ENCODE assay signal across 8 cellular contexts in genomic region chr16:68022728-68023537, GRCh38. TPM values are rescaled to one million over a fixed set of nuclear protein-coding genes. Genes with fewer than 3 reads are reported as not detected.
DNase-seq lines count a peak whose midpoint lies in the region; ATAC-seq and TF ChIP-seq lines count a peak whose summit lies in the region.

DDX28 (minus strand) TSS chr16:68023232; CDS start chr16:68023202, 30 bp downstream.
DUS2 (plus strand) TSS chr16:68023284; CDS start chr16:68038024, 14,740 bp downstream.

- no peaks in the 10 kb centered on the region; the same call in 1 of the 2 replicates for H3K27me3 Mint-ChIP-seq in HFFc6 (ENCODE audit: insufficient read depth)
- H3K27me3 Mint-ChIP-seq in glutamatergic neuron (ENCODE audit: unreplicated experiment) = peaks cover 8% of the 10 kb centered on the region

- H3K27ac ChIP-seq in temporal lobe (ENCODE audit: low read depth, low read length) = peak within 1 kb of the TSS; percentile 70

- H3K36me3 ChIP-seq in GM06990 (ENCODE audit: control insufficient read depth, insufficient read depth, low read length) = peaks cover 4% of the 10 kb centered on the region

- peak within 1 kb of the TSS; percentile 96 for H3K27ac Mint-ChIP-seq in HFFc6
- H3K27ac Mint-ChIP-seq in activated naive CD4-positive, alpha-beta T cell treated with anti-CD3 and anti-CD28 coated beads, Interleukin-2, amount 50 U/mL, for 72 hours = peak within 1 kb of the TSS; percentile 91 to 98
- peak within 1 kb of the TSS; percentile 97 for H3K27ac Mint-ChIP-seq in glutamatergic neuron (ENCODE audit: unreplicated experiment)

- H3K4me3 Mint-ChIP-seq in HFFc6 = peak within 1 kb of the TSS; percentile 98
- peak within 1 kb of the TSS; percentile 96 for H3K4me3 Mint-ChIP-seq in glutamatergic neuron (ENCODE audit: unreplicated experiment)

- H3K36me3 Mint-ChIP-seq in HFFc6 (ENCODE audit: low read depth) (peaks cover 21% of the 10 kb centered on the region), glutamatergic neuron (ENCODE audit: unreplicated experiment) (no peaks in the 10 kb centered on the region)
- H3K36me3 Mint-ChIP-seq in activated naive CD4-positive, alpha-beta T cell treated with anti-CD3 and anti-CD28 coated beads, Interleukin-2, amount 50 U/mL, for 72 hours = peaks cover 17 to 26% of the 10 kb centered on the region in 2 donors

- no peaks in the 10 kb centered on the region for H3K27me3 ChIP-seq in GM06990 (replicated peaks; ENCODE audit: control insufficient read depth, insufficient read depth, low read length)

- H3K9me3 Mint-ChIP-seq in HFFc6 (no peaks in the 10 kb centered on the region), glutamatergic neuron (ENCODE audit: unreplicated experiment) (peaks cover 6% of the 10 kb centered on the region)
- no peaks in the 10 kb centered on the region for H3K9me3 Mint-ChIP-seq in activated naive CD4-positive, alpha-beta T cell treated with anti-CD3 and anti-CD28 coated beads, Interleukin-2, amount 50 U/mL, for 72 hours

- peak within 1 kb of the TSS; percentile 90 for H3K4me3 ChIP-seq in GM06990 (replicated peaks; ENCODE audit: low read depth, low read length)

- DNase-seq in GM06990 (ENCODE audit: extremely low read depth, insufficient read length) (peak; percentile 97), HFFc6 (peak; percentile 86), NCI-H1092 (lab: John Stamatoyannopoulos, UW) (peak; percentile 86), SKM-1 treated with dmso at 0.1 percent for 144 hours (lab: John Stamatoyannopoulos, UW; ENCODE audit: unreplicated experiment) (peak; percentile 87), glutamatergic neuron (peak; percentile 95), omental fat pad (ENCODE audit: low spot score) (peak; percentile 93)
- peak; percentile 93 for DNase-seq in activated naive CD4-positive, alpha-beta T cell treated with anti-CD3 and anti-CD28 coated beads, Interleukin-2, amount 50 U/mL, for 72 hours (ENCODE audit: low spot score in 2 of 2)

- TF ChIP-seq CTCF in GM06990 (IDR thresholded peaks at IDR 0.05; ENCODE audit: insufficient read depth, low read length, poor library complexity, severe bottlenecking) (no peak), HFFc6 (IDR thresholded peaks at IDR 0.05) (no peak), glutamatergic neuron (IDR thresholded peaks at IDR 0.05; ENCODE audit: partially characterized antibody, unreplicated experiment) (no peak), omental fat pad (IDR thresholded peaks at IDR 0.05) (no peak)

- ATAC-seq in activated naive CD4-positive, alpha-beta T cell treated with anti-CD3 and anti-CD28 coated beads, Interleukin-2, amount 50 U/mL, for 72 hours = peak; percentile 95
- peak; percentile 93 for ATAC-seq in omental fat pad (ENCODE audit: low FRiP score)

- peaks cover 14% of the 10 kb centered on the region for H3K4me1 Mint-ChIP-seq in HFFc6 (ENCODE audit: low read depth)
- H3K4me1 Mint-ChIP-seq in glutamatergic neuron (ENCODE audit: low read depth, unreplicated experiment) = peaks cover 2% of the 10 kb centered on the region

RNA-seq across cellular contexts. Expression of gene DDX28, which starts in this region (rescaled TPM):
- total RNA-seq in HFFc6 (2021; fragmentation: NEBNext Ultra II Directional; extraction: Animal tissue kit (Norgen Biotek cat#: 25700)) = 1 to 10 TPM; 7.2 to 8.5 (median 8.2) TPM
- 10 to 100 TPM in 1 of 2 donors, 1 to 10 TPM in 1; 7.7 to 15.6 TPM for total RNA-seq in activated naive CD4-positive, alpha-beta T cell treated with anti-CD3 and anti-CD28 coated beads, Interleukin-2, amount 50 U/mL, for 72 hours
- total RNA-seq in glutamatergic neuron (ENCODE audit: unreplicated experiment) (6.7 TPM), omental fat pad (10 to 100 TPM in 1 of 4 donors, 1 to 10 TPM in 3; 6.4 to 13.5 (median 6.8) TPM), temporal lobe (6.4 TPM)

RNA-seq across cellular contexts. Expression of gene DUS2, which starts in this region (rescaled TPM):
- total RNA-seq in HFFc6 (2021; fragmentation: NEBNext Ultra II Directional; extraction: Animal tissue kit (Norgen Biotek cat#: 25700)) = 10 to 100 TPM; 13.3 to 17.4 (median 15.9) TPM
- total RNA-seq in activated naive CD4-positive, alpha-beta T cell treated with anti-CD3 and anti-CD28 coated beads, Interleukin-2, amount 50 U/mL, for 72 hours = 10 to 100 TPM; 21.2 to 35.5 TPM
- total RNA-seq in glutamatergic neuron (ENCODE audit: unreplicated experiment) (21.0 TPM), omental fat pad (10 to 100 TPM in 2 of 4 donors, 1 to 10 TPM in 2; 6.7 to 17.9 (median 10.2) TPM), temporal lobe (8.4 TPM)

Comparison
In these comparisons a context has a peak if more than half of its experiments do, and no peak if none do; other contexts are left out.
1. Peak in every context shown above with its lines: DNase-seq, ATAC-seq, H3K4me3 ChIP-seq and H3K27ac ChIP-seq.